8 cellular contexts compared by ENCODE assay signal in the genomic region with DNA sequence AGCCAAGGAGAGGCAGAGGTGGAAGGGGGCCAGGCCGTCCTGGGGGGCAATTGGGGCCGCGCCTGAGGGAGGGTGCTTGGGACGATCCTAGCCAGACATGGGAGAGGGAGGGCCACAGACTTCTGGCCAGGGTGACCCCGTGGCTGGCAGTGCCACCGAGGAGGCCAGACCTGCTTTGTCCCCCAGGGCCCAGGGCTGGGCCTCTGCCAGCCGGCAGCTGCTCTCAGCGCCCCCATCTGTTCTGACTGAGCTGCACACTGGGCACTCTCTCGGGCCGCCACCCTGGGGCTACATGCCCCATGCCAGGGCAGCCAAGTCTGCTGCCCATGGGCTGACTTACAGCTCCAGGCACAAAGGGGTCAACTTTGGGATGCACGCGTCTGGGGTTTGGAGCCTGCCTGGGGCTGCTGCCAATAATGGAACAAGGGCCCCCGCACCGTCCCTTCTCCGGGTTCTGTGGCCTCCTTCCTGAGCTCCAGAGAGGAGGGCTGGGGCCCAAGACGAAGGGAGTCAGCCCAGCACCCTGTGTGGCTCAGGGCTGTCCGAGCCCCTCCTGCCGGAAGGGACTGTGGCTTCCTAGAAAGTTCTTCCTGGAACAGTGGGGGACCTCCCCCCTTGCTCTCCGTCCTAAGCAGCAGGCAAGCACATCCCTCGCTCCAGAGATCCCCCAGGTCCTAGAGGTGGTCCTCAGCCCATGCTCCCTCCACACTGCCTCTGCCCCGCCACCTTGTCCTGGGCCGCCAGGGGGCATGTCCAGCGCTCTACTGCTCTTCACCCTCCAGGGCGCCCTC. TPM values are rescaled to one million over a fixed set of nuclear protein-coding genes. Genes with fewer than 3 reads are reported as not detected.
A peak's percentile ranks its signal among the peaks of the same experiment; 100 is the strongest.
DNase-seq lines count a peak whose midpoint lies in the region; ATAC-seq and TF ChIP-seq lines count a peak whose summit lies in the region.

No MANE protein-coding gene starts in this region.

- H3K9me3 ChIP-seq in DOHH2 (ENCODE audit: control insufficient read depth, insufficient read depth, low read length) (no peaks in the 10 kb centered on the region), colonic mucosa (no peaks in the 10 kb centered on the region), liver (ENCODE audit: control insufficient read depth in 4 of 4, low read length in 3 of 4) (no peaks in the 10 kb centered on the region), transverse colon (no peaks in the 10 kb centered on the region)

- no peak for ATAC-seq in GM21381 (IDR thresholded peaks at IDR 0.05; ENCODE audit: unreplicated experiment)
- ATAC-seq in GM21526 (IDR thresholded peaks at IDR 0.05; ENCODE audit: low FRiP score, unreplicated experiment) = no peak

- no peak overlapping the region for H3K4me3 ChIP-seq in DOHH2 (ENCODE audit: low read length)
- peak overlapping the region; percentile 67 for H3K4me3 ChIP-seq in colonic mucosa
- H3K4me3 ChIP-seq in liver (ENCODE audit: low read depth in 1 of 3, low read length in 3 of 3) = peak overlapping the region; percentile 50 to 76 (median 55)
- H3K4me3 ChIP-seq in transverse colon = peak overlapping the region in 3 of 4 donors; percentile 51 to 67 (median 64)

- H3K9ac ChIP-seq in colonic mucosa (ENCODE audit: low read depth in 2 of 2, low read length in 2 of 2) (peak overlapping the region; percentile 51 to 63), liver (ENCODE audit: low read depth in 1 of 2, low read length in 2 of 2) (peak overlapping the region in 1 of 2 donors; percentile 52)

- peak; percentile 32 to 52 for TF ChIP-seq RAD21 in liver (IDR thresholded peaks at IDR 0.05)

- H3K4me2 ChIP-seq in DOHH2 (ENCODE audit: low read length) = peak overlapping the region; percentile 74; the same call in 1 of the 2 replicates

- DNase-seq in NCI-H226 (peak; percentile 27), colonic mucosa (no peak), transverse colon (peak; percentile 37), GM13976 (ENCODE audit: low spot score) (no peak)

- 39% methylated on average over 24 of the region's 24 CpGs for WGBS in liver
- 0 to 41% methylated on average over 1 to 18 of the region's 24 CpGs for WGBS in transverse colon (ENCODE audit: low coverage in 1 of 2), 2 donors

- TF ChIP-seq EP300 in transverse colon (IDR thresholded peaks at IDR 0.05; ENCODE audit: low read depth) = no peak

- H3K79me2 ChIP-seq in DOHH2 (ENCODE audit: control insufficient read depth, low read length) = no peaks in the 10 kb centered on the region

- H3K36me3 ChIP-seq in DOHH2 (ENCODE audit: control insufficient read depth, low read length) (no peaks in the 10 kb centered on the region), colonic mucosa (no peaks in the 10 kb centered on the region), liver (ENCODE audit: control insufficient read depth in 4 of 4, insufficient read depth in 3 of 4, low read depth in 1 of 4, low read length in 3 of 4) (peaks cover 0 to 1% (median 0%) of the 10 kb centered on the region in 4 donors), transverse colon (no peaks in the 10 kb centered on the region)

- no peaks in the 10 kb centered on the region for H3F3A ChIP-seq in DOHH2 (ENCODE audit: control insufficient read depth, insufficient read depth)

- H3K9me2 ChIP-seq in DOHH2 (replicated peaks; ENCODE audit: control insufficient read depth, low read length) = no peaks in the 10 kb centered on the region

- intact Hi-C loops in colonic mucosa (cut with DNase I) (no loop called here), transverse colon (cut with DNase I; ENCODE audit: low total_unique reads) (no loop called here)

- no peak overlapping the region for H3K27ac ChIP-seq in DOHH2 (ENCODE audit: low read depth, low read length)
- no peak overlapping the region for H3K27ac ChIP-seq in colonic mucosa
- H3K27ac ChIP-seq in liver (ENCODE audit: low read depth in 1 of 2, low read length in 2 of 2) = peak overlapping the region; percentile 93 to 97
- peak overlapping the region in 3 of 4 donors; percentile 2 to 82 (median 74) for H3K27ac ChIP-seq in transverse colon

- no peaks in the 10 kb centered on the region for H4K20me1 ChIP-seq in DOHH2 (ENCODE audit: control insufficient read depth, insufficient read depth, low read depth, low read length)

- H3K27me3 ChIP-seq in DOHH2 (ENCODE audit: control insufficient read depth, low read length) (peaks cover 15% of the 10 kb centered on the region), colonic mucosa (no peaks in the 10 kb centered on the region), liver (ENCODE audit: control insufficient read depth in 4 of 4, insufficient read depth in 4 of 4, low read length in 3 of 4) (no peaks in the 10 kb centered on the region), transverse colon (no peaks in the 10 kb centered on the region)

- peak; percentile 52 for TF ChIP-seq CTCF in DOHH2 (IDR thresholded peaks at IDR 0.05; ENCODE audit: low read depth, low read length, poor library complexity, severe bottlenecking)
- TF ChIP-seq CTCF in colonic mucosa (IDR thresholded peaks at IDR 0.05) = no peak
- TF ChIP-seq CTCF in liver (IDR thresholded peaks at IDR 0.05; ENCODE audit: low read depth, low read length, missing input control) = peak; percentile 30
- TF ChIP-seq CTCF in transverse colon (IDR thresholded peaks at IDR 0.05) = peak in 1 of 5 experiments; percentile 8
- TF ChIP-seq CTCF in GM13976 (IDR thresholded peaks at IDR 0.05; ENCODE audit: borderline replicate concordance, control extremely low read depth, extremely low read depth, insufficient read depth, missing control alignments) = no peak

- H3K4me1 ChIP-seq in DOHH2 (ENCODE audit: control insufficient read depth, low read length) = peaks cover 11% of the 10 kb centered on the region
- peaks cover 7% of the 10 kb centered on the region for H3K4me1 ChIP-seq in colonic mucosa
- peaks cover 18 to 52% (median 34%) of the 10 kb centered on the region in 4 donors for H3K4me1 ChIP-seq in liver (ENCODE audit: control insufficient read depth in 4 of 4, insufficient read depth in 4 of 4, low read length in 3 of 4)
- peaks cover 23 to 32% (median 28%) of the 10 kb centered on the region in 4 donors for H3K4me1 ChIP-seq in transverse colon

- no peak for TF ChIP-seq POLR2A in transverse colon (IDR thresholded peaks at IDR 0.05)

- in situ Hi-C loops in transverse colon (cut with MboI; ENCODE audit: low pct_ligation_motif_present in 1 of 4, low pct_unique_long_range_greater_than_20kb in 1 of 4, low sequenced_read_pairs in 3 of 4) (no loop called here), GM13976 (cut with MboI; ENCODE audit: low sequenced_read_pairs, unreplicated experiment) (no loop called here)

TF ChIP-seq in liver, 16 proteins besides CTCF, POLR2A, EP300 and RAD21:
- TF ChIP-seq JUND (IDR thresholded peaks at IDR 0.05) = no peak
- peak; percentile 4 to 25 for TF ChIP-seq HNF4A (conservative IDR thresholded peaks at IDR 0.05)
- no peak for TF ChIP-seq GABPA (IDR thresholded peaks at IDR 0.05 in 1 of 2, conservative IDR thresholded peaks at IDR 0.05 in 1 of 2)
- TF ChIP-seq SP1 (IDR thresholded peaks at IDR 0.05) = no peak
- TF ChIP-seq, protein P1, sequence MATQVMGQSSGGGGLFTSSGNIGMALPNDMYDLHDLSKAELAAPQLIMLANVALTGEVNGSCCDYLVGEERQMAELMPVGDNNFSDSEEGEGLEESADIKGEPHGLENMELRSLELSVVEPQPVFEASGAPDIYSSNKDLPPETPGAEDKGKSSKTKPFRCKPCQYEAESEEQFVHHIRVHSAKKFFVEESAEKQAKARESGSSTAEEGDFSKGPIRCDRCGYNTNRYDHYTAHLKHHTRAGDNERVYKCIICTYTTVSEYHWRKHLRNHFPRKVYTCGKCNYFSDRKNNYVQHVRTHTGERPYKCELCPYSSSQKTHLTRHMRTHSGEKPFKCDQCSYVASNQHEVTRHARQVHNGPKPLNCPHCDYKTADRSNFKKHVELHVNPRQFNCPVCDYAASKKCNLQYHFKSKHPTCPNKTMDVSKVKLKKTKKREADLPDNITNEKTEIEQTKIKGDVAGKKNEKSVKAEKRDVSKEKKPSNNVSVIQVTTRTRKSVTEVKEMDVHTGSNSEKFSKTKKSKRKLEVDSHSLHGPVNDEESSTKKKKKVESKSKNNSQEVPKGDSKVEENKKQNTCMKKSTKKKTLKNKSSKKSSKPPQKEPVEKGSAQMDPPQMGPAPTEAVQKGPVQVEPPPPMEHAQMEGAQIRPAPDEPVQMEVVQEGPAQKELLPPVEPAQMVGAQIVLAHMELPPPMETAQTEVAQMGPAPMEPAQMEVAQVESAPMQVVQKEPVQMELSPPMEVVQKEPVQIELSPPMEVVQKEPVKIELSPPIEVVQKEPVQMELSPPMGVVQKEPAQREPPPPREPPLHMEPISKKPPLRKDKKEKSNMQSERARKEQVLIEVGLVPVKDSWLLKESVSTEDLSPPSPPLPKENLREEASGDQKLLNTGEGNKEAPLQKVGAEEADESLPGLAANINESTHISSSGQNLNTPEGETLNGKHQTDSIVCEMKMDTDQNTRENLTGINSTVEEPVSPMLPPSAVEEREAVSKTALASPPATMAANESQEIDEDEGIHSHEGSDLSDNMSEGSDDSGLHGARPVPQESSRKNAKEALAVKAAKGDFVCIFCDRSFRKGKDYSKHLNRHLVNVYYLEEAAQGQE (IDR thresholded peaks at IDR 0.05) = peak; percentile 12
- TF ChIP-seq RXRA (IDR thresholded peaks at IDR 0.05) = peak in 1 of 2 donors; percentile 10
- no peak for TF ChIP-seq ATF3 (IDR thresholded peaks at IDR 0.05)
- TF ChIP-seq NR2F2 (IDR thresholded peaks at IDR 0.05) = no peak
- TF ChIP-seq FOXA2 (IDR thresholded peaks at IDR 0.05) = no peak
- no peak for TF ChIP-seq EGR1 (IDR thresholded peaks at IDR 0.05; ENCODE audit: low read depth in 2 of 2)
- no peak for TF ChIP-seq MAX (IDR thresholded peaks at IDR 0.05)

RNA-seq across cellular contexts. Expression of gene ADSS1, which starts 1.1 kb away (rescaled TPM):
- total RNA-seq in colonic mucosa (1 to 10 TPM; 3.5 to 4.0 TPM), liver (10 to 100 TPM in 1 of 2 donors, 1 to 10 TPM in 1; 1.8 to 13.3 TPM), transverse colon (10 to 100 TPM in 1 of 4 donors, 1 to 10 TPM in 2, not detected in 1; 4.4 to 11.3 (median 7.1) TPM)
- 10 to 100 TPM; 11.0 to 18.8 TPM for polyA plus RNA-seq in liver

RNA-seq across cellular contexts. Expression of gene SIVA1, which starts 27.8 kb away (rescaled TPM):
- total RNA-seq in colonic mucosa (100 to 1,000 TPM in 1 of 2 donors, 10 to 100 TPM in 1; 58.8 to 153 TPM), liver (10 to 100 TPM; 67.4 to 90.4 TPM), transverse colon (100 to 1,000 TPM; 189 to 397 (median 203) TPM)
- polyA plus RNA-seq in liver = 100 to 1,000 TPM; 109 to 115 TPM

RNA-seq across cellular contexts. Expression of gene INF2, which starts 35.8 kb away (rescaled TPM):
- 100 to 1,000 TPM; 162 to 264 TPM for total RNA-seq in colonic mucosa
- total RNA-seq in liver = 10 to 100 TPM; 13.1 to 35.8 TPM
- 10 to 100 TPM; 15.1 to 51.6 TPM for polyA plus RNA-seq in liver
- 100 to 1,000 TPM; 187 to 510 (median 205) TPM for total RNA-seq in transverse colon

Comparison
In these comparisons a context has a peak if more than half of its experiments do, and no peak if none do; other contexts are left out.
1. H3K27ac ChIP-seq: peak in liver (2 of 2) and transverse colon (3 of 4); none in DOHH2 (single experiment) and colonic mucosa (single experiment).
2. CTCF ChIP-seq: peak in DOHH2 (single experiment) and liver (single experiment); none in colonic mucosa (single experiment) and GM13976 (single experiment).
3. DNase-seq: peak in NCI-H226 (single experiment) and transverse colon (single experiment); none in colonic mucosa (single experiment) and GM13976 (single experiment).
4. RNA of gene INF2, which starts 35.8 kb away (total RNA-seq): 162 to 264 TPM in colonic mucosa and 187 to 510 TPM in transverse colon; 13.1 to 35.8 TPM in liver; every median in the first group is over 4 times any median in the second.